Comparison of ENCODE assay signal across 10 cellular contexts in genomic region chr5:147887026-147887627, GRCh38. TPM values are rescaled to one million over a fixed set of nuclear protein-coding genes. Genes with fewer than 3 reads are reported as not detected.
DNase-seq lines count a peak whose midpoint lies in the region; ATAC-seq and TF ChIP-seq lines count a peak whose summit lies in the region.
"Had no signal": no experiment of that assay in that cellular context is flagged by ENCODE, and none has a peak within 500 bp of the region (broad histone marks: within the 10 kb centered on the region; RNA-seq: fewer than 3 reads in every experiment).

No MANE protein-coding gene starts in this region.

- H3K9me3 ChIP-seq in colonic mucosa: no peaks in the 10 kb centered on the region

- intact Hi-C loops in colonic mucosa (cut with DNase I): loop anchor here (5.0 kb wide), 1 partner anchor 50 kb away; no protein-coding TSS in a partner anchor

- no peak overlapping the region for H3K4me3 Mint-ChIP-seq in nephron progenitor cell
- H3K4me3 Mint-ChIP-seq: activated B cell treated with CpG ODN at 0.5 μM for 24 hours had no signal

- H3K27ac Mint-ChIP-seq in nephron progenitor cell: no peak overlapping the region
- H3K27ac Mint-ChIP-seq: activated B cell treated with CpG ODN at 0.5 μM for 24 hours had no signal

- no peaks in the 10 kb centered on the region for H3K27me3 Mint-ChIP-seq in nephron progenitor cell (ENCODE audit: low read depth, poor library complexity)

- no peaks in the 10 kb centered on the region for H3K9me3 Mint-ChIP-seq in nephron progenitor cell
- H3K9me3 Mint-ChIP-seq: activated B cell treated with CpG ODN at 0.5 μM for 24 hours had no signal

- DNase-seq in NCI-H2081 (lab: John Stamatoyannopoulos, UW) (peak; percentile 5 to 25), NCI-H2081 treated with DMSO at 0.1 percent for 48 hours (lab: John Stamatoyannopoulos, UW) (no peak), NCI-H510A (lab: John Stamatoyannopoulos, UW) (peak; percentile 2), colonic mucosa (peak; percentile 31), nephron progenitor cell (no peak), omental fat pad (ENCODE audit: low spot score) (no peak), NCI-H1930 (lab: John Stamatoyannopoulos, UW) (no peak)
- no peak for DNase-seq in NK-92 treated with Interleukin-12 subunit alpha and Interleukin-12 subunit beta, amount 100 ng/mL, for 24 hours (lab: John Stamatoyannopoulos, UW)
- DNase-seq: activated B cell treated with CpG ODN at 0.5 μM for 24 hours had no signal

- ATAC-seq in omental fat pad (ENCODE audit: low FRiP score): no peak

- H3K4me1 Mint-ChIP-seq in nephron progenitor cell: peaks cover 12% of the 10 kb centered on the region
- H3K4me1 Mint-ChIP-seq: activated B cell treated with CpG ODN at 0.5 μM for 24 hours had no signal

- H3K9ac ChIP-seq in colonic mucosa (ENCODE audit: low read depth in 2 of 2, low read length in 2 of 2): no peak overlapping the region

- H3K27me3 ChIP-seq in colonic mucosa: no peaks in the 10 kb centered on the region

- H3K27ac ChIP-seq in colonic mucosa: no peak overlapping the region

- TF ChIP-seq CTCF in colonic mucosa (IDR thresholded peaks at IDR 0.05) (peak; percentile 42), nephron progenitor cell (IDR thresholded peaks at IDR 0.05) (peak; percentile 46), omental fat pad (IDR thresholded peaks at IDR 0.05) (no peak)

- H3K4me1 ChIP-seq in colonic mucosa: no peaks in the 10 kb centered on the region

- H3K36me3 Mint-ChIP-seq in nephron progenitor cell (ENCODE audit: low read depth): no peaks in the 10 kb centered on the region

- no peak overlapping the region for H3K4me3 ChIP-seq in colonic mucosa

- H3K36me3 ChIP-seq in colonic mucosa: no peaks in the 10 kb centered on the region

RNA-seq across cellular contexts. Expression of gene SCGB3A2, which starts 8.6 kb away (rescaled TPM):
- under 1 TPM in 1 of 2 donors, not detected in 1; 0.67 TPM for total RNA-seq in colonic mucosa
- not detected for total RNA-seq in omental fat pad
- total RNA-seq: activated B cell treated with CpG ODN at 0.5 μM for 24 hours, pulmonary artery endothelial cell had no signal

RNA-seq across cellular contexts. Expression of gene C5orf46, which starts 19.2 kb away (rescaled TPM):
- total RNA-seq in colonic mucosa: not detected
- total RNA-seq in omental fat pad: not detected
- total RNA-seq: activated B cell treated with CpG ODN at 0.5 μM for 24 hours, pulmonary artery endothelial cell had no signal

RNA-seq across cellular contexts. Expression of gene SPINK1, which starts 55.7 kb away (rescaled TPM):
- 100 to 1,000 TPM; 423 to 623 TPM for total RNA-seq in colonic mucosa
- total RNA-seq in omental fat pad: not detected
- total RNA-seq: activated B cell treated with CpG ODN at 0.5 μM for 24 hours, pulmonary artery endothelial cell had no signal

Comparison
In these comparisons a context has a peak if more than half of its experiments do, and no peak if none do; other contexts are left out.
1. DNase-seq: peak in NCI-H2081 (2 of 2), NCI-H510A (single experiment) and colonic mucosa (single experiment); none in NCI-H2081 treated with DMSO at 0.1 percent for 48 hours (single experiment), nephron progenitor cell (single experiment), NK-92 treated with Interleukin-12 subunit alpha and Interleukin-12 subunit beta, amount 100 ng/mL, for 24 hours (single experiment), omental fat pad (single experiment) and NCI-H1930 (0 of 2).
2. CTCF ChIP-seq: peak in colonic mucosa (single experiment) and nephron progenitor cell (single experiment); none in omental fat pad (0 of 3).
3. RNA of gene SPINK1, which starts 55.7 kb away (total RNA-seq): 423 to 623 TPM in colonic mucosa; not detected in omental fat pad; every median in the first group is over 100 times any median in the second.